Comparison of ENCODE assay signal across 6 cellular contexts in genomic region chr4:68407015-68407867, GRCh38. TPM values are rescaled to one million over a fixed set of nuclear protein-coding genes. Genes with fewer than 3 reads are reported as not detected.
"Had no signal": no experiment of that assay in that cellular context is flagged by ENCODE, and none has a peak within 500 bp of the region (broad histone marks: within the 10 kb centered on the region; RNA-seq: fewer than 3 reads in every experiment).

No MANE protein-coding gene starts in this region.

RNA-seq across cellular contexts. Expression of gene TMPRSS11E, which starts 40.0 kb away (rescaled TPM):
- total RNA-seq: activated CD4-positive, alpha-beta memory T cell treated with anti-CD3 and anti-CD28 coated beads, Interleukin-2, amount 10 ng/mL, durations not matched to agents 7 days and 5 days; activated naive CD4-positive, alpha-beta T cell treated with anti-CD3 and anti-CD28 coated beads for 36 hours; activated T-helper 17 cell treated with anti-CD3 and anti-CD28 coated beads, Interleukin-2, amount 50 U/mL, for 72 hours; cardiac septum; OCI-LY7; RPMI7951 had no signal
